18 cellular contexts compared by ENCODE assay signal in genomic region chr1:234620786-234621468, GRCh38. TPM values are rescaled to one million over a fixed set of nuclear protein-coding genes. Genes with fewer than 3 reads are reported as not detected.
DNase-seq lines count a peak whose midpoint lies in the region; ATAC-seq, FAIRE-seq and TF ChIP-seq lines count a peak whose summit lies in the region.
"Had no signal": no experiment of that assay in that cellular context is flagged by ENCODE, and none has a peak within 500 bp of the region (broad histone marks: within the 10 kb centered on the region; RNA-seq: fewer than 3 reads in every experiment).

No MANE protein-coding gene starts in this region.

- H3K36me3 ChIP-seq in K562 (ENCODE audit: control insufficient read depth, insufficient read depth, low read length) (no peaks in the 10 kb centered on the region), mesenchymal stem cell (ENCODE audit: control insufficient read depth in 1 of 2, insufficient read depth in 2 of 2, low read depth in 1 of 2, low read length in 2 of 2) (no peaks in the 10 kb centered on the region), skeletal muscle satellite cell (ENCODE audit: insufficient read depth, low read length) (no peaks in the 10 kb centered on the region)

- peaks cover 14% of the 10 kb centered on the region for H3K36me3 Mint-ChIP-seq in Calu3 (ENCODE audit: insufficient read depth, unreplicated experiment)

- no peaks in the 10 kb centered on the region for H4K20me1 ChIP-seq in K562 (replicated peaks; ENCODE audit: control insufficient read depth, insufficient read depth, low read length)

- DNase-seq in Calu3 (no peak), K562 (ENCODE audit: extremely low read depth in 1 of 4, low spot score in 3 of 4) (no peak), mesenchymal stem cell (no peak)
- DNase-seq: cortex of kidney, head of caudate nucleus, KBM-7, midbrain, NCI-H1417 treated with DMSO at 0.1 percent for 48 hours, NCI-H226, Right ventricle myocardium superior, T-helper 2 cell had no signal

- no peak overlapping the region for H3K14ac ChIP-seq in mesenchymal stem cell (ENCODE audit: low read length in 2 of 2)

- H2AFZ ChIP-seq in K562 (ENCODE audit: low read depth, low read length) (no peak overlapping the region), mesenchymal stem cell (ENCODE audit: low read depth, low read length) (no peak overlapping the region)

- no peak for FAIRE-seq in K562 (lab: Jason Lieb, UNC)

- H3K79me2 ChIP-seq in K562 (ENCODE audit: control insufficient read depth, insufficient read depth, low read length), result no peaks in the 10 kb centered on the region

- no peaks in the 10 kb centered on the region for H3K27me3 Mint-ChIP-seq in Calu3 (ENCODE audit: unreplicated experiment)
- H3K27me3 Mint-ChIP-seq: stimulated activated naive CD8-positive, alpha-beta T cell treated with anti-CD3 and anti-CD28 coated beads, Interleukin-15, Interleukin-2, amounts not matched to agents 100 ng/mL and 50 ng/mL, for 24 hours had no signal

- no peak for TF ChIP-seq EP300 in K562 (IDR thresholded peaks at IDR 0.05; ENCODE audit: low read length)

- no peaks in the 10 kb centered on the region for H3K79me1 ChIP-seq in mesenchymal stem cell (replicated peaks; ENCODE audit: low read length, poor library complexity, severe bottlenecking)

- H2BK12ac ChIP-seq in mesenchymal stem cell (ENCODE audit: low read length in 2 of 2), result peak overlapping the region in 1 of 2 experiments; percentile 92

- no peaks in the 10 kb centered on the region for H3K9me3 ChIP-seq in K562 (replicated peaks; ENCODE audit: control insufficient read depth, insufficient read depth, low read depth, low read length)
- H3K9me3 ChIP-seq in mesenchymal stem cell (ENCODE audit: control insufficient read depth, low read length), result no peaks in the 10 kb centered on the region
- no peaks in the 10 kb centered on the region for H3K9me3 ChIP-seq in skeletal muscle satellite cell (replicated peaks; ENCODE audit: low read length)

- WGBS in K562 (ENCODE audit: insufficient coverage, low coverage, missing lambda C conversion rate), result 87% methylated on average over 5 of the region's 5 CpGs
- WGBS in mesenchymal stem cell, result 100% methylated on average over 1 of the region's 5 CpGs

- peak overlapping the region; percentile 67 for H2BK5ac ChIP-seq in mesenchymal stem cell (ENCODE audit: low read depth, low read length, poor library complexity, severe bottlenecking)

- H4K8ac ChIP-seq in mesenchymal stem cell (ENCODE audit: low read length), result no peak overlapping the region

- ATAC-seq in K562 (no peak), HG02870 (IDR thresholded peaks at IDR 0.05; ENCODE audit: unreplicated experiment) (no peak), HG02884 (IDR thresholded peaks at IDR 0.05; ENCODE audit: unreplicated experiment) (no peak), HG03520 (IDR thresholded peaks at IDR 0.05; ENCODE audit: unreplicated experiment) (no peak), GM19395 (IDR thresholded peaks at IDR 0.05; ENCODE audit: unreplicated experiment) (no peak)

- H3K9me1 ChIP-seq in K562 (ENCODE audit: control insufficient read depth, insufficient read depth, low read length), result no peaks in the 10 kb centered on the region

- peak overlapping the region; percentile 48 for H2BK15ac ChIP-seq in mesenchymal stem cell (ENCODE audit: low read depth, poor library complexity, severe bottlenecking)

- H3K4me3 ChIP-seq in K562 (no peak overlapping the region), mesenchymal stem cell (ENCODE audit: insufficient read depth in 1 of 2, low read depth in 1 of 2, low read length in 2 of 2) (no peak overlapping the region), skeletal muscle satellite cell (ENCODE audit: low read length) (no peak overlapping the region)

- H3K27ac Mint-ChIP-seq in Calu3 (ENCODE audit: unreplicated experiment), result peak overlapping the region; percentile 99
- H3K27ac Mint-ChIP-seq: stimulated activated naive CD8-positive, alpha-beta T cell treated with anti-CD3 and anti-CD28 coated beads, Interleukin-15, Interleukin-2, amounts not matched to agents 100 ng/mL and 50 ng/mL, for 24 hours had no signal

- POLR2A ChIA-PET in K562 (lab: Yijun Ruan, JAX), result interaction anchor here (0.6 to 9.9 kb wide), 4 partner anchors 8 to 632 kb away, joined by 3 to 59 read pairs (median 4); partner anchors contain the start of gene IRF2BP2

- in situ Hi-C loops in K562 (cut with MboI), result no loop called here

- H3K4me1 ChIP-seq in K562 (replicated peaks in 1 of 2; ENCODE audit: control insufficient read depth in 2 of 2, insufficient read depth in 2 of 2, low read length in 2 of 2) (peaks cover 0 to 14% of the 10 kb centered on the region in 2 experiments; a peak in 2 of 5 replicates), mesenchymal stem cell (ENCODE audit: control insufficient read depth, insufficient read depth, low read depth, low read length) (peaks cover 10% of the 10 kb centered on the region), skeletal muscle satellite cell (ENCODE audit: control insufficient read depth, insufficient read depth, low read length) (peaks cover 78% of the 10 kb centered on the region)

- H2AK5ac ChIP-seq in mesenchymal stem cell (ENCODE audit: low read length, severe bottlenecking), result peak overlapping the region; percentile 99

- H3K4me3 Mint-ChIP-seq in Calu3 (ENCODE audit: low read depth, unreplicated experiment), result no peak overlapping the region
- H3K4me3 Mint-ChIP-seq: stimulated activated naive CD8-positive, alpha-beta T cell treated with anti-CD3 and anti-CD28 coated beads, Interleukin-15, Interleukin-2, amounts not matched to agents 100 ng/mL and 50 ng/mL, for 24 hours had no signal

- intact Hi-C loops in Calu3 (cut with micrococcal nuclease; ENCODE audit: unreplicated experiment), result no loop called here
- intact Hi-C loops in K562 (cut with micrococcal nuclease), result no loop called here

- no peak overlapping the region for H3K4me2 ChIP-seq in K562 (ENCODE audit: insufficient read depth, low read length)
- H3K4me2 ChIP-seq in mesenchymal stem cell (ENCODE audit: low read length, poor library complexity, severe bottlenecking), result no peak overlapping the region
- H3K4me2 ChIP-seq in skeletal muscle satellite cell (ENCODE audit: low read length), result peak overlapping the region; percentile 46

- peak overlapping the region in 1 of 2 experiments; percentile 26 for H3K4ac ChIP-seq in mesenchymal stem cell (ENCODE audit: low read depth in 1 of 2, low read length in 2 of 2)

- H4K91ac ChIP-seq in mesenchymal stem cell (ENCODE audit: low read length), result peak overlapping the region; percentile 75

- no peaks in the 10 kb centered on the region for H3K9me3 Mint-ChIP-seq in Calu3 (ENCODE audit: low read depth, unreplicated experiment)
- H3K9me3 Mint-ChIP-seq: stimulated activated naive CD8-positive, alpha-beta T cell treated with anti-CD3 and anti-CD28 coated beads, Interleukin-15, Interleukin-2, amounts not matched to agents 100 ng/mL and 50 ng/mL, for 24 hours had no signal

- no TSS peak for BruUV-seq in Calu3 (replicated peaks; lab: Mats Ljungman, UMichigan)
- no TSS peak for BruUV-seq in K562 (replicated peaks; lab: Mats Ljungman, UMichigan)

- H3K9ac ChIP-seq in K562 (ENCODE audit: insufficient read depth in 1 of 2, low read depth in 2 of 2, low read length in 2 of 2) (no peak overlapping the region), mesenchymal stem cell (ENCODE audit: low read length) (peak overlapping the region; percentile 88), skeletal muscle satellite cell (ENCODE audit: low read depth, low read length) (peak overlapping the region; percentile 80)

- H3K4me1 Mint-ChIP-seq in Calu3 (ENCODE audit: low read depth, unreplicated experiment), result peaks cover 82% of the 10 kb centered on the region

- H3K27me3 ChIP-seq in K562 (ENCODE audit: control insufficient read depth in 2 of 2, insufficient read depth in 2 of 2, low read length in 2 of 2) (no peaks in the 10 kb centered on the region), mesenchymal stem cell (ENCODE audit: control insufficient read depth in 1 of 2, insufficient read depth in 1 of 2, low read length in 2 of 2) (no peaks in the 10 kb centered on the region), skeletal muscle satellite cell (ENCODE audit: control insufficient read depth, insufficient read depth, low read length) (no peaks in the 10 kb centered on the region)

- H3K27ac ChIP-seq in K562 (ENCODE audit: extremely low read depth, low read depth, low read length), result no peak overlapping the region
- H3K27ac ChIP-seq in mesenchymal stem cell (ENCODE audit: low read length, poor library complexity, severe bottlenecking), result peak overlapping the region; percentile 86
- H3K27ac ChIP-seq: HL-60 had no signal

- TF ChIP-seq CTCF in Calu3 (IDR thresholded peaks at IDR 0.05; ENCODE audit: unreplicated experiment), result no peak
- no peak for TF ChIP-seq CTCF in K562 (IDR thresholded peaks at IDR 0.05 in 2 of 3, conservative IDR thresholded peaks at IDR 0.05 in 1 of 3; ENCODE audit: insufficient read depth in 2 of 3, low read depth in 1 of 3, low read length in 3 of 3)

- H2BK120ac ChIP-seq in mesenchymal stem cell (ENCODE audit: low read depth, low read length), result peak overlapping the region; percentile 34

- no peak for TF ChIP-seq POLR2A in K562 (conservative IDR thresholded peaks at IDR 0.05)

- CTCF ChIA-PET in Calu3 (lab: Charles Lee) (interaction anchor here (1.2 kb wide), 1 partner anchor 11 kb away, joined by 3 read pairs; the partner anchor contains the start of gene IRF2BP2), K562 (lab: Yijun Ruan, JAX; ENCODE audit: low intra/inter-chr PET ratio) (interaction anchor here (0.7 kb wide), 1 partner anchor 296 kb away, joined by 3 read pairs; no protein-coding TSS in a partner anchor)

- H3K18ac ChIP-seq in mesenchymal stem cell (ENCODE audit: low read depth in 1 of 2, low read length in 2 of 2), result peak overlapping the region; percentile 33 to 68

- TF ChIP-seq RAD21 in K562 (CRISPR knock-in tag; conservative IDR thresholded peaks at IDR 0.05 in 1 of 2, IDR thresholded peaks at IDR 0.05 in 1 of 2), result no peak

- no peak overlapping the region for H3K23ac ChIP-seq in mesenchymal stem cell (ENCODE audit: low read length in 2 of 2)

RNA-seq across cellular contexts. Expression of gene IRF2BP2, which starts 10.9 kb away (rescaled TPM):
- total RNA-seq in Calu3 (2022) (192 and 196 TPM in 2 replicates), K562 (2014; rRNA removed) (24.4 and 38.8 TPM in 2 replicates), K562 (2014; rRNA removed; fragmentation: Illumina TruSeq; extraction: Trizol) (18.4 and 22.1 TPM in 2 replicates), K562 (2015; rRNA removed; fragmentation: Illumina TruSeq; extraction: Trizol) (35.3 and 39.1 TPM in 2 replicates), K562 (2021) (68.4 and 68.6 TPM in 2 replicates)
- total RNA-seq in K562 (2011; cell fraction: chromatin; rRNA removed; ENCODE audit: low replicate concordance), result 23.6 and 29.2 TPM in 2 replicates
- total RNA-seq in K562 (2011; cell fraction: nucleolus; rRNA removed), result 17.0 and 26.0 TPM in 2 replicates
- 17.2 and 26.8 TPM in 2 replicates for total RNA-seq in K562 (2011; cell fraction: nucleoplasm; rRNA removed)
- polyA plus RNA-seq in K562 (2011; rRNA removed) (7.7 and 18.0 TPM in 2 replicates), K562 (2014; fragmentation: Illumina TruSeq; extraction: Trizol) (47.0 and 60.0 TPM in 2 replicates), K562 (2014; fragmentation: Nextera tagmentation; extraction: Ambion mirVana) (10 to 100 TPM; 11.4 to 18.2 TPM), K562 (2014; rRNA removed) (19.0 and 30.4 TPM in 2 replicates)
- polyA plus RNA-seq in K562 (2011; cell fraction: cytosol; rRNA removed), result 12.4 and 22.0 TPM in 2 replicates
- 73.6 and 97.0 TPM in 2 replicates for polyA plus RNA-seq in K562 (2011; cell fraction: nucleus; rRNA removed)
- polyA plus RNA-seq in K562 (2012), result 38.3 and 116 TPM in 2 replicates
- polyA minus RNA-seq in K562 (2011; rRNA and poly(A)+ RNA removed), result 10.8 and 16.9 TPM in 2 replicates
- 43.5 and 61.6 TPM in 2 replicates for polyA minus RNA-seq in K562 (2011; cell fraction: cytosol; rRNA and poly(A)+ RNA removed)
- polyA minus RNA-seq in K562 (2011; cell fraction: nucleus; rRNA and poly(A)+ RNA removed), result 22.5 and 41.3 TPM in 2 replicates
- 98.6 TPM for polyA plus RNA-seq in mesenchymal stem cell (2013, experiment 1 of 2)
- 94.7 TPM for polyA plus RNA-seq in mesenchymal stem cell (2013, experiment 2 of 2)
- 61.6 and 73.8 TPM in 2 replicates for total RNA-seq in skeletal muscle satellite cell (2012; rRNA removed)

Comparison
In these comparisons a context has a peak if more than half of its experiments do, and no peak if none do; other contexts are left out.
1. H3K9ac ChIP-seq: peak in mesenchymal stem cell (single experiment) and skeletal muscle satellite cell (single experiment); none in K562 (0 of 2).